ENCODE assay signal across 8 cellular contexts in the genomic region with DNA sequence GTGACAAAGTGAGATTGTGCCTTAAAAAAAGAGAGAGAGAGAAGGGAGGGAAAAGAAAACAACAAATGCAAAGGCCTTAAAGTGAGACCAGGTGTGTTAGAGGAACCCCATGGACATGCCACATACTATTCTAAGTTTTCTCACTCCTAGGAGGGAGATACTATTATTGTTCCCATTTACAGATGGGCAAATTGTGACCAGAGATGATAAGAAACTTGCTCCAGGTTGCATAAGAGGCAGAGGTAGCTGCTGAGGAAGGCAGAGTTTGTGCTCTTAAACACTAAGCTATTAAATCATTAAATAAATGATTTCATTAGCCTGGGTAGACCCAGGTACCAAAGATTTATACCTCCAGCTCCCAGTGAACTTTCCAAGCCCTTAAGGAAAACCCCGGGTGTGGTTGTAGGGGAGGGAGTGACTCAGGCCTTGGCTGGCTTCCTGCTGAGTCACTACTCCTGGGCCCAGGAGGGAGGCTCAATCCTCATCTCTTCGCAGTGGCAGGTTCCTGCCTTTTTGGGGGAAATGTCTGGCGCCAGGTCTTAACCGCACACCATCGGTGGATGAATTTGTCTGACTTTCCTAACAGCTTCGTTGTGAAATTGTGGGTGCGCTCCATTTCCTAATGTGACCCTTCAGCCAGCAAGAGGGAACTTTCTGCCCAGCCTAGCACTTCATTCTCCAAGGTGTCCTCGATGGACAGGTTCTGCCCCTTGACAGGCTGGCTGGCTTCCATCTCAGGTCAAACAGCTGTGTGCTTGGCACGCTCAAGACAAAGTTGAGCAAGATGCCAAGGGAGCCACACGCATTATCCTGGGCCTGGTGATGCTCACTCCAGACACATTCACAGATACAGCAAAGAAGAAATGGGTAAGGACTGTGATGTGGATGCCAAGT. TPM values are rescaled to one million over a fixed set of nuclear protein-coding genes. Genes with fewer than 3 reads are reported as not detected.
DNase-seq lines count a peak whose midpoint lies in the region; ATAC-seq and TF ChIP-seq lines count a peak whose summit lies in the region.

No MANE protein-coding gene starts in this region.

- no peaks in the 10 kb centered on the region for H3K27me3 ChIP-seq in aorta (ENCODE audit: control insufficient read depth in 1 of 2, insufficient read depth in 2 of 2, low read length in 1 of 2)

- H3K36me3 ChIP-seq in mucosa of descending colon (ENCODE audit: low read depth) (no peaks in the 10 kb centered on the region), aorta (ENCODE audit: control insufficient read depth in 1 of 2, insufficient read depth in 2 of 2, low read length in 1 of 2) (no peaks in the 10 kb centered on the region)

- no peak for TF ChIP-seq CTCF in mucosa of descending colon (IDR thresholded peaks at IDR 0.05)

- peak; percentile 45 for DNase-seq in activated CD8-positive, alpha-beta memory T cell treated with anti-CD3 and anti-CD28 coated beads, Interleukin-2, amount 10 ng/mL, durations not matched to agents 7 days and 5 days
- DNase-seq in activated CD8-positive, alpha-beta memory T cell treated with anti-CD3 and anti-CD28 coated beads for 24 hours: no peak
- DNase-seq in SKM-1 (lab: John Stamatoyannopoulos, UW; ENCODE audit: unreplicated experiment): peak; percentile 95
- DNase-seq in mucosa of descending colon: peak; percentile 61 to 76 (median 69)
- peak; percentile 88 to 92 for DNase-seq in aorta
- DNase-seq in KG1 (lab: John Stamatoyannopoulos, UW): no peak

- peak overlapping the region; percentile 33 for H3K27ac Mint-ChIP-seq in activated CD8-positive, alpha-beta memory T cell treated with anti-CD3 and anti-CD28 coated beads, Interleukin-2, amount 10 ng/mL, durations not matched to agents 7 days and 5 days
- peak overlapping the region; percentile 65 for H3K27ac Mint-ChIP-seq in dendritic cell treated with granulocyte-macrophage colony-stimulating factor and Interleukin-4, amounts not matched to agents 40 ng/mL and 50 ng/mL, for 4 days

- H3K36me3 Mint-ChIP-seq in activated CD8-positive, alpha-beta memory T cell treated with anti-CD3 and anti-CD28 coated beads, Interleukin-2, amount 10 ng/mL, durations not matched to agents 7 days and 5 days: peaks cover 1% of the 10 kb centered on the region
- no peaks in the 10 kb centered on the region for H3K36me3 Mint-ChIP-seq in dendritic cell treated with granulocyte-macrophage colony-stimulating factor and Interleukin-4, amounts not matched to agents 40 ng/mL and 50 ng/mL, for 4 days (ENCODE audit: low read depth)

- CTCF ChIA-PET in activated CD8-positive, alpha-beta memory T cell treated with anti-CD3 and anti-CD28 coated beads, Interleukin-2, amount 10 ng/mL, durations not matched to agents 7 days and 5 days (lab: Charles Lee): interaction anchor here (1.5 to 2.6 kb wide), 2 partner anchors 12 to 160 kb away, joined by 5 to 21 read pairs; no protein-coding TSS in a partner anchor

- peaks cover 44% of the 10 kb centered on the region for H3K4me1 Mint-ChIP-seq in activated CD8-positive, alpha-beta memory T cell treated with anti-CD3 and anti-CD28 coated beads, Interleukin-2, amount 10 ng/mL, durations not matched to agents 7 days and 5 days
- H3K4me1 Mint-ChIP-seq in dendritic cell treated with granulocyte-macrophage colony-stimulating factor and Interleukin-4, amounts not matched to agents 40 ng/mL and 50 ng/mL, for 4 days (ENCODE audit: low read depth): peaks cover 65% of the 10 kb centered on the region

- H3K9me3 ChIP-seq in mucosa of descending colon: no peaks in the 10 kb centered on the region
- no peaks in the 10 kb centered on the region for H3K9me3 ChIP-seq in aorta (ENCODE audit: control insufficient read depth, low read length)

- no peak overlapping the region for H3K4me3 Mint-ChIP-seq in activated CD8-positive, alpha-beta memory T cell treated with anti-CD3 and anti-CD28 coated beads, Interleukin-2, amount 10 ng/mL, durations not matched to agents 7 days and 5 days
- no peak overlapping the region for H3K4me3 Mint-ChIP-seq in dendritic cell treated with granulocyte-macrophage colony-stimulating factor and Interleukin-4, amounts not matched to agents 40 ng/mL and 50 ng/mL, for 4 days

- intact Hi-C loops in dendritic cell treated with granulocyte-macrophage colony-stimulating factor and Interleukin-4, amounts not matched to agents 40 ng/mL and 50 ng/mL, for 4 days (cut with micrococcal nuclease): no loop called here
- intact Hi-C loops in mucosa of descending colon (cut with DNase I, micrococcal nuclease): no loop called here
- intact Hi-C loops in aorta (cut with DNase I): no loop called here

- H3K4me1 ChIP-seq in mucosa of descending colon (ENCODE audit: low read depth): no peaks in the 10 kb centered on the region
- peaks cover 0 to 2% of the 10 kb centered on the region in 2 donors for H3K4me1 ChIP-seq in aorta (ENCODE audit: control insufficient read depth in 1 of 2, insufficient read depth in 2 of 2, low read length in 2 of 2)

- H3K27ac ChIP-seq in aorta (ENCODE audit: low read depth in 1 of 2, low read length in 2 of 2): no peak overlapping the region

- 42 to 45% methylated on average over 10 of the region's 10 CpGs for WGBS in aorta, 2 donors

- H3K9me3 Mint-ChIP-seq in activated CD8-positive, alpha-beta memory T cell treated with anti-CD3 and anti-CD28 coated beads, Interleukin-2, amount 10 ng/mL, durations not matched to agents 7 days and 5 days (ENCODE audit: low read depth): no peaks in the 10 kb centered on the region
- H3K9me3 Mint-ChIP-seq in dendritic cell treated with granulocyte-macrophage colony-stimulating factor and Interleukin-4, amounts not matched to agents 40 ng/mL and 50 ng/mL, for 4 days: no peaks in the 10 kb centered on the region

- ATAC-seq in activated CD8-positive, alpha-beta memory T cell treated with anti-CD3 and anti-CD28 coated beads, Interleukin-2, amount 10 ng/mL, durations not matched to agents 7 days and 5 days: no peak
- ATAC-seq in mucosa of descending colon (peak; percentile 98), aorta (ENCODE audit: low FRiP score) (peak; percentile 89), HG02588 (IDR thresholded peaks at IDR 0.05; ENCODE audit: unreplicated experiment) (no peak)

- no peak overlapping the region for H3K4me3 ChIP-seq in mucosa of descending colon
- H3K4me3 ChIP-seq in aorta (ENCODE audit: low read length in 2 of 2): no peak overlapping the region

- H3K27me3 Mint-ChIP-seq in activated CD8-positive, alpha-beta memory T cell treated with anti-CD3 and anti-CD28 coated beads, Interleukin-2, amount 10 ng/mL, durations not matched to agents 7 days and 5 days: no peaks in the 10 kb centered on the region
- H3K27me3 Mint-ChIP-seq in dendritic cell treated with granulocyte-macrophage colony-stimulating factor and Interleukin-4, amounts not matched to agents 40 ng/mL and 50 ng/mL, for 4 days: no peaks in the 10 kb centered on the region

RNA-seq across cellular contexts. Expression of a gene that starts 33.4 kb away (rescaled TPM):
- 10 to 100 TPM; 74.3 to 80.5 TPM for total RNA-seq in activated CD8-positive, alpha-beta memory T cell treated with anti-CD3 and anti-CD28 coated beads, Interleukin-2, amount 10 ng/mL, durations not matched to agents 7 days and 5 days
- total RNA-seq in mucosa of descending colon: 10 to 100 TPM; 27.8 to 54.6 (median 44.0) TPM
- total RNA-seq in aorta: 10 to 100 TPM; 14.3 to 20.1 TPM
- 1 to 10 TPM; 2.0 to 2.8 TPM for polyA plus RNA-seq in aorta

Comparison
In these comparisons a context has a peak if more than half of its experiments do, and no peak if none do; other contexts are left out.
1. DNase-seq: peak in activated CD8-positive, alpha-beta memory T cell treated with anti-CD3 and anti-CD28 coated beads, Interleukin-2, amount 10 ng/mL, durations not matched to agents 7 days and 5 days (single experiment), SKM-1 (single experiment), mucosa of descending colon (3 of 3) and aorta (2 of 2); none in activated CD8-positive, alpha-beta memory T cell treated with anti-CD3 and anti-CD28 coated beads for 24 hours (single experiment) and KG1 (single experiment).
2. ATAC-seq: peak in mucosa of descending colon (single experiment) and aorta (single experiment); none in activated CD8-positive, alpha-beta memory T cell treated with anti-CD3 and anti-CD28 coated beads, Interleukin-2, amount 10 ng/mL, durations not matched to agents 7 days and 5 days (single experiment) and HG02588 (single experiment).